In genomic region chr3:123158899-123159390, GRCh38 we compare ENCODE assay signal across 25 cellular contexts.
"Had no signal": no experiment of that assay in that cellular context is flagged by ENCODE, and none has a peak within 500 bp of the region (broad histone marks: within the 10 kb centered on the region; RNA-seq: fewer than 3 reads in every experiment).

No MANE protein-coding gene starts in this region.

- H3K27ac ChIP-seq: ascending aorta, brain microvascular endothelial cell, cardiac muscle cell had no signal

- DNase-seq: activated CD4-positive, alpha-beta T cell treated with anti-CD3 and anti-CD28 coated beads for 1 hour; activated CD4-positive, alpha-beta T cell treated with anti-CD3 and anti-CD28 coated beads, Interleukin-2, amount 10 ng/mL, durations not matched to agents 24 days and 14 days; activated CD4-positive, alpha-beta T cell treated with anti-CD3 and anti-CD28 coated beads, Interleukin-2, amount 50 U/mL, for 48 hours; activated CD8-positive, alpha-beta memory T cell treated with anti-CD3 and anti-CD28 coated beads, Interleukin-2, amount 50 U/mL, for 4 hours; activated naive CD4-positive, alpha-beta T cell treated with anti-CD3 and anti-CD28 coated beads, Interleukin-2, amount 50 U/mL, for 16 hours; activated T-cell treated with anti-CD3 and anti-CD28 coated beads, Interleukin-2, amount 50 U/mL, for 1 hour; amniotic stem cell; brain microvascular endothelial cell; cerebellar nuclear complex; IMR-90; Kasumi-1; KBM-7; NCI-H146; NCI-H1930; NCI-H345; NCI-H510A; NCI-H526 treated with DMSO at 0.1 percent for 48 hours; NCI-H82; OCI-M1; RPMI8226 had no signal

- ATAC-seq: Panc1, Right ventricle myocardium inferior, WTC11 had no signal

- H3K36me3 ChIP-seq: cardiac muscle cell had no signal

- H3K4me3 ChIP-seq: ascending aorta, cardiac muscle cell had no signal

- H3K27me3 ChIP-seq: ascending aorta, brain microvascular endothelial cell, cardiac muscle cell had no signal

- H3K9me3 ChIP-seq: ascending aorta had no signal

- H3K4me1 ChIP-seq: ascending aorta had no signal
